Comparison of ENCODE assay signal across 8 cellular contexts in the genomic region with DNA sequence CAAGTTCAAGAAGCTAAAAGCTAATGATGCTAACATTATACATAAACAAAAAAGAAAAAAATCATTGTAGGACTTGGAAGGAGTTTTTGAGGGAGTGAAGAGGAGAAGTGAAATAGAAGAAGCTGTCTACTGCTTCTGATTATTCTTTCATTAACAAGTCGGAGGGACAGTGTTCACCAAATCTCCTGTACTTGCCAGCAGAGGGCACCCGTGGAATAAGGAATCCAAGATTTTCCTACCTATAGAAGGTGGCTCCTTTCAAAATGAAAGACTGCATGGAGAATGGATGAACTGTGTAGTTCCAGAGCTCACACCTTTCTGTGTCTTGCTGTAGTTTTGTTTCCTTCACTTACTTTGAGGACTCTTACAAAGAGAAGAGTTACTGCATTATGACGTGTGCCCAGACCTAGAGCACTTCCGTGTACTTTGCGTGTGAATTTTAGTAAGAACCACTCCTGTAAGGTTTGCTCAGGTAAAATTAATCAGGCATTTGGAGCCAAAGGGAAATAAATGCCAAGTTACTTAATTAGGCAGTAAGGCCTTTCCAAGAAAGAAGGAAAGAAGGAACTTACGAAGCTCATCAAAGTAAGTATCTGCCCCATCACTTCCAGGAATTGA.
A peak's percentile ranks its signal among the peaks of the same experiment; 100 is the strongest.
DNase-seq lines count a peak whose midpoint lies in the region; ATAC-seq and TF ChIP-seq lines count a peak whose summit lies in the region.

No MANE protein-coding gene starts in this region.

- H3K9me3 ChIP-seq in CD4-positive, alpha-beta memory T cell (ENCODE audit: control insufficient read depth in 1 of 2, low read length in 2 of 2): no peaks in the 10 kb centered on the region

- H3K27me3 ChIP-seq in CD4-positive, alpha-beta memory T cell (ENCODE audit: insufficient read depth, low read length): no peaks in the 10 kb centered on the region

- CTCF ChIA-PET in activated CD4-positive, alpha-beta memory T cell treated with anti-CD3 and anti-CD28 coated beads for 36 hours (lab: Charles Lee): interaction anchor here (0.6 to 1.6 kb wide), 8 partner anchors 9 to 1085 kb away, joined by 3 to 12 read pairs (median 4); no protein-coding TSS in a partner anchor
- CTCF ChIA-PET in CD4-positive, alpha-beta memory T cell (lab: Charles Lee; ENCODE audit: partially characterized antibody): no interaction called here

- TF ChIP-seq CTCF in glutamatergic neuron (IDR thresholded peaks at IDR 0.05; ENCODE audit: partially characterized antibody, unreplicated experiment): peak; percentile 71

- no peak overlapping the region for H3K4me3 Mint-ChIP-seq in activated T-cell treated with anti-CD3 and anti-CD28 coated beads, Interleukin-2, amount 50 U/mL, for 24 hours
- no peak overlapping the region for H3K4me3 Mint-ChIP-seq in activated T-cell treated with anti-CD3 and anti-CD28 coated beads, Interleukin-2, amount 50 U/mL, for 4 hours
- H3K4me3 Mint-ChIP-seq in activated CD4-positive, alpha-beta memory T cell treated with anti-CD3 and anti-CD28 coated beads for 36 hours: no peak overlapping the region
- H3K4me3 Mint-ChIP-seq in glutamatergic neuron (ENCODE audit: unreplicated experiment): no peak overlapping the region
- no peak overlapping the region for H3K4me3 Mint-ChIP-seq in CD4-positive, alpha-beta memory T cell

- no peaks in the 10 kb centered on the region for H3K27me3 Mint-ChIP-seq in activated T-cell treated with anti-CD3 and anti-CD28 coated beads, Interleukin-2, amount 50 U/mL, for 24 hours
- peaks cover 2% of the 10 kb centered on the region for H3K27me3 Mint-ChIP-seq in activated T-cell treated with anti-CD3 and anti-CD28 coated beads, Interleukin-2, amount 50 U/mL, for 4 hours (ENCODE audit: low read depth)
- no peaks in the 10 kb centered on the region for H3K27me3 Mint-ChIP-seq in activated CD4-positive, alpha-beta memory T cell treated with anti-CD3 and anti-CD28 coated beads for 36 hours
- H3K27me3 Mint-ChIP-seq in glutamatergic neuron (ENCODE audit: unreplicated experiment): no peaks in the 10 kb centered on the region
- H3K27me3 Mint-ChIP-seq in CD4-positive, alpha-beta memory T cell: no peaks in the 10 kb centered on the region

- H3K4me1 ChIP-seq in CD4-positive, alpha-beta memory T cell (ENCODE audit: insufficient read depth, low read length): no peaks in the 10 kb centered on the region

- peak; percentile 25 for DNase-seq in activated T-cell treated with anti-CD3 and anti-CD28 coated beads, Interleukin-2, amount 50 U/mL, for 24 hours
- DNase-seq in activated T-cell treated with anti-CD3 and anti-CD28 coated beads, Interleukin-2, amount 50 U/mL, for 4 hours: no peak
- DNase-seq in NCI-H2107 (lab: John Stamatoyannopoulos, UW): peak; percentile 60
- peak; percentile 40 for DNase-seq in activated CD4-positive, alpha-beta memory T cell treated with anti-CD3 and anti-CD28 coated beads for 36 hours
- peak; percentile 76 for DNase-seq in glutamatergic neuron
- DNase-seq in posterior vena cava (ENCODE audit: low spot score): peak; percentile 80
- DNase-seq in CD4-positive, alpha-beta memory T cell: no peak

- no peaks in the 10 kb centered on the region for H3K36me3 ChIP-seq in CD4-positive, alpha-beta memory T cell (ENCODE audit: insufficient read depth, low read length)

- no peak overlapping the region for H3K4me3 ChIP-seq in CD4-positive, alpha-beta memory T cell (ENCODE audit: low read length in 2 of 2)

- intact Hi-C loops in activated CD4-positive, alpha-beta memory T cell treated with anti-CD3 and anti-CD28 coated beads for 36 hours (cut with micrococcal nuclease): loop anchor here (2.0 kb wide), 1 partner anchor 513 kb away; no protein-coding TSS in a partner anchor
- intact Hi-C loops in posterior vena cava (cut with DNase I): loop anchor here (5.0 kb wide), 2 partner anchors 146 to 151 kb away; partner anchors contain the start of gene SEMA3D (in 1 of the 2)
- intact Hi-C loops in CD4-positive, alpha-beta memory T cell (cut with micrococcal nuclease): no loop called here

- H3K27ac Mint-ChIP-seq in activated T-cell treated with anti-CD3 and anti-CD28 coated beads, Interleukin-2, amount 50 U/mL, for 24 hours: no peak overlapping the region
- no peak overlapping the region for H3K27ac Mint-ChIP-seq in activated CD4-positive, alpha-beta memory T cell treated with anti-CD3 and anti-CD28 coated beads for 36 hours
- no peak overlapping the region for H3K27ac Mint-ChIP-seq in glutamatergic neuron (ENCODE audit: unreplicated experiment)
- no peak overlapping the region for H3K27ac Mint-ChIP-seq in CD4-positive, alpha-beta memory T cell

- H3K36me3 Mint-ChIP-seq in activated T-cell treated with anti-CD3 and anti-CD28 coated beads, Interleukin-2, amount 50 U/mL, for 24 hours (ENCODE audit: low read depth): no peaks in the 10 kb centered on the region
- no peaks in the 10 kb centered on the region for H3K36me3 Mint-ChIP-seq in activated T-cell treated with anti-CD3 and anti-CD28 coated beads, Interleukin-2, amount 50 U/mL, for 4 hours (ENCODE audit: insufficient read depth)
- H3K36me3 Mint-ChIP-seq in activated CD4-positive, alpha-beta memory T cell treated with anti-CD3 and anti-CD28 coated beads for 36 hours: no peaks in the 10 kb centered on the region
- H3K36me3 Mint-ChIP-seq in glutamatergic neuron (ENCODE audit: unreplicated experiment): no peaks in the 10 kb centered on the region
- no peaks in the 10 kb centered on the region for H3K36me3 Mint-ChIP-seq in CD4-positive, alpha-beta memory T cell

- H3K9me3 Mint-ChIP-seq in activated T-cell treated with anti-CD3 and anti-CD28 coated beads, Interleukin-2, amount 50 U/mL, for 24 hours: no peaks in the 10 kb centered on the region
- H3K9me3 Mint-ChIP-seq in activated T-cell treated with anti-CD3 and anti-CD28 coated beads, Interleukin-2, amount 50 U/mL, for 4 hours: no peaks in the 10 kb centered on the region
- no peaks in the 10 kb centered on the region for H3K9me3 Mint-ChIP-seq in activated CD4-positive, alpha-beta memory T cell treated with anti-CD3 and anti-CD28 coated beads for 36 hours
- H3K9me3 Mint-ChIP-seq in glutamatergic neuron (ENCODE audit: unreplicated experiment): no peaks in the 10 kb centered on the region
- H3K9me3 Mint-ChIP-seq in CD4-positive, alpha-beta memory T cell: peaks cover 0 to 4% (median 0%) of the 10 kb centered on the region in 8 donors

- no peaks in the 10 kb centered on the region for H3K4me1 Mint-ChIP-seq in activated T-cell treated with anti-CD3 and anti-CD28 coated beads, Interleukin-2, amount 50 U/mL, for 24 hours (ENCODE audit: low read depth)
- no peaks in the 10 kb centered on the region for H3K4me1 Mint-ChIP-seq in activated T-cell treated with anti-CD3 and anti-CD28 coated beads, Interleukin-2, amount 50 U/mL, for 4 hours (ENCODE audit: low read depth)
- H3K4me1 Mint-ChIP-seq in activated CD4-positive, alpha-beta memory T cell treated with anti-CD3 and anti-CD28 coated beads for 36 hours (ENCODE audit: low read depth): no peaks in the 10 kb centered on the region
- no peaks in the 10 kb centered on the region for H3K4me1 Mint-ChIP-seq in glutamatergic neuron (ENCODE audit: low read depth, unreplicated experiment)
- no peaks in the 10 kb centered on the region for H3K4me1 Mint-ChIP-seq in CD4-positive, alpha-beta memory T cell

- H3K27ac ChIP-seq in CD4-positive, alpha-beta memory T cell (ENCODE audit: low read depth, low read length): no peak overlapping the region

- ATAC-seq in activated T-cell treated with anti-CD3 and anti-CD28 coated beads, Interleukin-2, amount 50 U/mL, for 4 hours: no peak
- ATAC-seq in HG02623 (IDR thresholded peaks at IDR 0.05; ENCODE audit: unreplicated experiment): peak; percentile 64

- POLR2A ChIA-PET in activated CD4-positive, alpha-beta memory T cell treated with anti-CD3 and anti-CD28 coated beads for 36 hours (lab: Charles Lee): no interaction called here
- POLR2A ChIA-PET in CD4-positive, alpha-beta memory T cell (lab: Charles Lee; ENCODE audit: partially characterized antibody): no interaction called here

Comparison
In these comparisons a context has a peak if more than half of its experiments do, and no peak if none do; other contexts are left out.
1. DNase-seq: peak in activated T-cell treated with anti-CD3 and anti-CD28 coated beads, Interleukin-2, amount 50 U/mL, for 24 hours (single experiment), NCI-H2107 (single experiment), activated CD4-positive, alpha-beta memory T cell treated with anti-CD3 and anti-CD28 coated beads for 36 hours (single experiment), glutamatergic neuron (single experiment) and posterior vena cava (single experiment); none in activated T-cell treated with anti-CD3 and anti-CD28 coated beads, Interleukin-2, amount 50 U/mL, for 4 hours (single experiment) and CD4-positive, alpha-beta memory T cell (0 of 5).